In the genomic region with DNA sequence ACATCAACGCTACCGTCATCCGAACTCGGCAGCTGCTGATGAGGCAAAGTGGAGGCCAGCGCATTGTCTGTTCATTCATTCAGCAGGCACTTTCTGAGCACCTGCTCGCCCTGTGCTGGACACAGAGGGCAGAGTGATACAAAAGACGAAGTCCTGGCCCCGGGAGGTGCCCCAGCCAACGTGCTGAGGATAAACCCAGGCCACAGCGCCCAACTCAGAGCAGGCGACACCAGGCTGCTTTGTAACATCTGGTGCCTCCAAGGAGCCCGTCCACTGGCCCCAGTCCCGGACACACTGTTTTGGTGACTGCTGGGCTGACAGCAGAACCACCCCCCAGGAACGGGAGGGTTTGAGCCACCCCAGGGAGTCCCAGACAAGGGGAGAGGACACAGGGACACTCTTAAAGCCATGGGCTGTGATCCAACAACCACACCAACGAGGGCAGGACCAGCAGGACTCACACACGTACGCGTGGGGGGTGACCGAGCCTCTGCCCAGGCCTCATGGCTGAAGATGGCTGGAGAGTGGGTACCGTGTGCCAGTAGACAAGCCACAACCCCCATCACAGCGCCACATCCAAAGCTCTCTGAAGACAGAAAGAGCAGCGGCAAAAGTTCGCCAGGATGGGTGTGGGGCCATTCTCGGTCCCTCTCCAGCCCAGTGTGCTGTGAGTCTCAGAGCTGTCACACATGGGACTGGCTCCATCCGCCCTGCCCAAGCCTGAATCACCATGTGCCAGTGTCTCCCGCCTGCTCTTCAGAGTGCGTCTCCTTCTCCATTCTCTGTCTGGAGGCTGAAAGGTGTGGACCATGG, we compare ENCODE assay signal across 23 cellular contexts. TPM values are rescaled to one million over a fixed set of nuclear protein-coding genes. Genes with fewer than 3 reads are reported as not detected.
DNase-seq lines count a peak whose midpoint lies in the region; ATAC-seq and TF ChIP-seq lines count a peak whose summit lies in the region.
"Had no signal": no experiment of that assay in that cellular context is flagged by ENCODE, and none has a peak within 500 bp of the region (broad histone marks: within the 10 kb centered on the region; RNA-seq: fewer than 3 reads in every experiment).

No MANE protein-coding gene starts in this region.

- no peak for ATAC-seq in left cardiac atrium
- no peak for ATAC-seq in upper lobe of right lung
- ATAC-seq in GM19035 (IDR thresholded peaks at IDR 0.05; ENCODE audit: unreplicated experiment), result no peak
- ATAC-seq: activated naive CD8-positive, alpha-beta T cell treated with anti-CD3 and anti-CD28 coated beads, Interleukin-2, amount 50 U/mL, for 24 hours; activated T-helper 17 cell treated with anti-CD3 and anti-CD28 coated beads, Interleukin-2, amount 50 U/mL, for 72 hours; left ventricle myocardium superior had no signal

- DNase-seq in left cardiac atrium (peak; percentile 24), right atrium auricular region (ENCODE audit: low spot score) (no peak), NCI-H69 (lab: John Stamatoyannopoulos, UW) (peak; percentile 23), globus pallidus (ENCODE audit: low spot score) (peak; percentile 33), upper lobe of right lung (peak; percentile 61), D341Med (ENCODE audit: low spot score) (no peak)
- no peak for DNase-seq in activated T-cell treated with anti-CD3 and anti-CD28 coated beads, Interleukin-2, amount 50 U/mL, for 24 hours
- DNase-seq: activated naive CD8-positive, alpha-beta T cell treated with anti-CD3 and anti-CD28 coated beads, Interleukin-2, amount 50 U/mL, for 24 hours; dermis blood vessel endothelial cell; KBM-7; left ventricle myocardium superior; MV-4-11; SIG-M5; stimulated activated CD4-positive, alpha-beta T cell treated with anti-CD3 and anti-CD28 coated beads, Interleukin-4, amount 100 ng/mL, for 4 hours had no signal

- H3K36me3 ChIP-seq in right atrium auricular region (no peaks in the 10 kb centered on the region), upper lobe of right lung (no peaks in the 10 kb centered on the region)
- H3K36me3 ChIP-seq: vagina had no signal

- H3K27me3 ChIP-seq in right atrium auricular region (no peaks in the 10 kb centered on the region), upper lobe of right lung (peaks cover 48% of the 10 kb centered on the region)
- H3K27me3 ChIP-seq: vagina had no signal

- H3K27ac ChIP-seq in right atrium auricular region (no peak overlapping the region), upper lobe of right lung (no peak overlapping the region)
- H3K27ac ChIP-seq: skin epidermis, vagina had no signal

- H3K9me3 ChIP-seq in right atrium auricular region (no peaks in the 10 kb centered on the region), upper lobe of right lung (no peaks in the 10 kb centered on the region)
- H3K9me3 ChIP-seq: vagina had no signal

- H3K9me3 Mint-ChIP-seq in activated T-cell treated with anti-CD3 and anti-CD28 coated beads, Interleukin-2, amount 50 U/mL, for 24 hours, result no peaks in the 10 kb centered on the region
- H3K9me3 Mint-ChIP-seq: activated naive CD8-positive, alpha-beta T cell treated with anti-CD3 and anti-CD28 coated beads, Interleukin-2, amount 50 U/mL, for 24 hours; activated T-helper 17 cell treated with anti-CD3 and anti-CD28 coated beads, Interleukin-2, amount 50 U/mL, for 72 hours; CD8-positive, alpha-beta memory T cell had no signal

- TF ChIP-seq CTCF in right atrium auricular region (IDR thresholded peaks at IDR 0.05), result no peak
- no peak for TF ChIP-seq CTCF in upper lobe of right lung (IDR thresholded peaks at IDR 0.05)

- no peak overlapping the region for H3K27ac Mint-ChIP-seq in activated T-cell treated with anti-CD3 and anti-CD28 coated beads, Interleukin-2, amount 50 U/mL, for 24 hours
- H3K27ac Mint-ChIP-seq: activated naive CD8-positive, alpha-beta T cell treated with anti-CD3 and anti-CD28 coated beads, Interleukin-2, amount 50 U/mL, for 24 hours; activated T-helper 17 cell treated with anti-CD3 and anti-CD28 coated beads, Interleukin-2, amount 50 U/mL, for 72 hours; CD8-positive, alpha-beta memory T cell had no signal

- H3K4me3 ChIP-seq in right atrium auricular region, result no peak overlapping the region
- H3K4me3 ChIP-seq in upper lobe of right lung, result no peak overlapping the region
- H3K4me3 ChIP-seq: skin epidermis, vagina had no signal

- no peaks in the 10 kb centered on the region for H3K36me3 Mint-ChIP-seq in activated T-cell treated with anti-CD3 and anti-CD28 coated beads, Interleukin-2, amount 50 U/mL, for 24 hours (ENCODE audit: low read depth)
- H3K36me3 Mint-ChIP-seq: CD8-positive, alpha-beta memory T cell had no signal

- H3K4me3 Mint-ChIP-seq in activated T-cell treated with anti-CD3 and anti-CD28 coated beads, Interleukin-2, amount 50 U/mL, for 24 hours, result no peak overlapping the region
- H3K4me3 Mint-ChIP-seq: activated naive CD8-positive, alpha-beta T cell treated with anti-CD3 and anti-CD28 coated beads, Interleukin-2, amount 50 U/mL, for 24 hours; activated T-helper 17 cell treated with anti-CD3 and anti-CD28 coated beads, Interleukin-2, amount 50 U/mL, for 72 hours; CD8-positive, alpha-beta memory T cell had no signal

- H3K4me1 Mint-ChIP-seq in activated T-cell treated with anti-CD3 and anti-CD28 coated beads, Interleukin-2, amount 50 U/mL, for 24 hours (ENCODE audit: low read depth), result no peaks in the 10 kb centered on the region
- H3K4me1 Mint-ChIP-seq: activated naive CD8-positive, alpha-beta T cell treated with anti-CD3 and anti-CD28 coated beads, Interleukin-2, amount 50 U/mL, for 24 hours; activated T-helper 17 cell treated with anti-CD3 and anti-CD28 coated beads, Interleukin-2, amount 50 U/mL, for 72 hours had no signal

- H3K4me1 ChIP-seq in right atrium auricular region (peaks cover 0 to 14% of the 10 kb centered on the region in 2 donors), upper lobe of right lung (no peaks in the 10 kb centered on the region)

- peaks cover 42% of the 10 kb centered on the region for H3K27me3 Mint-ChIP-seq in activated T-cell treated with anti-CD3 and anti-CD28 coated beads, Interleukin-2, amount 50 U/mL, for 24 hours

- intact Hi-C loops in left cardiac atrium (cut with DNase I) (no loop called here), upper lobe of right lung (cut with DNase I) (no loop called here)

RNA-seq across cellular contexts. Expression of gene TMEM179, which starts 5.9 kb away (rescaled TPM):
- total RNA-seq in left cardiac atrium (1 to 10 TPM in 1 of 2 donors, under 1 TPM in 1; 0.24 to 1.0 TPM), right atrium auricular region (1 to 10 TPM in 1 of 2 donors, under 1 TPM in 1; 0.52 to 2.2 TPM), upper lobe of right lung (not detected)
- total RNA-seq: activated CD8-positive, alpha-beta memory T cell treated with anti-CD3 and anti-CD28 coated beads for 36 hours; dermis blood vessel endothelial cell; epithelial cell of proximal tubule; left ventricle myocardium superior; omental fat pad had no signal

RNA-seq across cellular contexts. Expression of gene C14orf180, which starts 19.1 kb away (rescaled TPM):
- total RNA-seq in left cardiac atrium (10 to 100 TPM; 26.6 to 66.7 TPM), right atrium auricular region (100 to 1,000 TPM in 1 of 2 donors, 10 to 100 TPM in 1; 59.5 to 135 TPM), upper lobe of right lung (0.14 TPM)
- total RNA-seq: activated CD8-positive, alpha-beta memory T cell treated with anti-CD3 and anti-CD28 coated beads for 36 hours; activated T-helper 17 cell treated with anti-CD3 and anti-CD28 coated beads, Interleukin-2, amount 50 U/mL, for 72 hours; CD8-positive, alpha-beta memory T cell; dermis blood vessel endothelial cell; epithelial cell of proximal tubule; T-helper 2 cell treated with Interferon-gamma antibody and Interleukin-4, amounts not matched to agents 100 ng/mL and 5 ng/mL, for 36 hours had no signal

Comparison
In these comparisons a context has a peak if more than half of its experiments do, and no peak if none do; other contexts are left out.
1. DNase-seq: peak in left cardiac atrium (single experiment), NCI-H69 (single experiment), globus pallidus (single experiment) and upper lobe of right lung (single experiment); none in right atrium auricular region (single experiment), activated T-cell treated with anti-CD3 and anti-CD28 coated beads, Interleukin-2, amount 50 U/mL, for 24 hours (single experiment) and D341Med (single experiment).
2. RNA of gene C14orf180, which starts 19.1 kb away (total RNA-seq): 59.5 to 135 TPM in right atrium auricular region and 26.6 to 66.7 TPM in left cardiac atrium; 0.14 TPM in upper lobe of right lung (single experiment); every median in the first group is over 10 times any median in the second.